Comparison of ENCODE assay signal across 10 cellular contexts in genomic region chr17:56754523-56755208, GRCh38.
DNase-seq lines count a peak whose midpoint lies in the region; ATAC-seq, FAIRE-seq and TF ChIP-seq lines count a peak whose summit lies in the region.
"Had no signal": no experiment of that assay in that cellular context is flagged by ENCODE, and none has a peak within 500 bp of the region (broad histone marks: within the 10 kb centered on the region; RNA-seq: fewer than 3 reads in every experiment).

No MANE protein-coding gene starts in this region.

- H2AFZ ChIP-seq in endothelial cell of umbilical vein (ENCODE audit: low read depth, low read length) = peak overlapping the region; percentile 89

- no peak for TF ChIP-seq POLR2A in endothelial cell of umbilical vein (IDR thresholded peaks at IDR 0.05; ENCODE audit: low read depth, low read length)

- CTCF ChIA-PET in activated CD4-positive, alpha-beta T cell treated with anti-CD3 and anti-CD28 coated beads for 36 hours (lab: Charles Lee) = interaction anchor here (0.6 to 2.1 kb wide), 4 partner anchors 25 to 207 kb away, joined by 3 to 6 read pairs (median 3); no protein-coding TSS in a partner anchor
- CTCF ChIA-PET in endothelial cell of umbilical vein (lab: Charles Lee) = interaction anchor here (2.2 to 7.7 kb wide), 2 partner anchors 25 to 39 kb away, joined by 8 to 64 read pairs; no protein-coding TSS in a partner anchor

- no peaks in the 10 kb centered on the region for H4K20me1 ChIP-seq in endothelial cell of umbilical vein (replicated peaks; ENCODE audit: control insufficient read depth, extremely low read depth, insufficient read depth, low read length)

- no peaks in the 10 kb centered on the region for H3K27me3 Mint-ChIP-seq in activated CD4-positive, alpha-beta T cell treated with anti-CD3 and anti-CD28 coated beads for 36 hours

- H3K4me1 ChIP-seq in endothelial cell of umbilical vein (ENCODE audit: control insufficient read depth, extremely low read depth, insufficient read depth, low read length) = peaks cover 47% of the 10 kb centered on the region
- H3K4me1 ChIP-seq: prostate gland had no signal

- H3K4me1 Mint-ChIP-seq in activated CD4-positive, alpha-beta T cell treated with anti-CD3 and anti-CD28 coated beads for 36 hours = peaks cover 28% of the 10 kb centered on the region

- ATAC-seq in activated CD4-positive, alpha-beta T cell treated with anti-CD3 and anti-CD28 coated beads for 36 hours = peak; percentile 80

- intact Hi-C loops in activated CD4-positive, alpha-beta T cell treated with anti-CD3 and anti-CD28 coated beads for 36 hours (cut with DNase I, micrococcal nuclease) = no loop called here
- intact Hi-C loops in endothelial cell of umbilical vein (cut with micrococcal nuclease) = loop anchor here (10.0 kb wide), 1 partner anchor 570 kb away; no protein-coding TSS in a partner anchor

- no peaks in the 10 kb centered on the region for H3K9me3 Mint-ChIP-seq in activated CD4-positive, alpha-beta T cell treated with anti-CD3 and anti-CD28 coated beads for 36 hours (ENCODE audit: low read depth)

- TF ChIP-seq CTCF in endothelial cell of umbilical vein (IDR thresholded peaks at IDR 0.05; ENCODE audit: extremely low read depth in 1 of 2, insufficient read depth in 1 of 2, low read depth in 1 of 2, low read length in 2 of 2) = no peak
- TF ChIP-seq CTCF in retinal pigment epithelial cell (conservative IDR thresholded peaks at IDR 0.05; ENCODE audit: low read depth, low read length) = no peak

- BruUV-seq in endothelial cell of umbilical vein (replicated peaks; lab: Mats Ljungman, UMichigan) = no TSS peak

- no peaks in the 10 kb centered on the region for H3K79me2 ChIP-seq in endothelial cell of umbilical vein (ENCODE audit: control insufficient read depth, insufficient read depth, low read length)

- no peaks in the 10 kb centered on the region for H3K9me1 ChIP-seq in endothelial cell of umbilical vein (replicated peaks; ENCODE audit: control insufficient read depth, extremely low read depth, insufficient read depth, low read length)

- peak overlapping the region; percentile 86 for H3K27ac ChIP-seq in endothelial cell of umbilical vein (ENCODE audit: insufficient read depth, low read depth, low read length)
- H3K27ac ChIP-seq: prostate gland had no signal

- in situ Hi-C loops in G401 (cut with HindIII; ENCODE audit: low sequenced_read_pairs) = no loop called here

- H3K36me3 ChIP-seq in endothelial cell of umbilical vein (ENCODE audit: control insufficient read depth in 2 of 2, extremely low read depth in 1 of 2, insufficient read depth in 2 of 2, low read length in 2 of 2) = no peaks in the 10 kb centered on the region
- H3K36me3 ChIP-seq: prostate gland had no signal

- no peaks in the 10 kb centered on the region for H3K9me3 ChIP-seq in endothelial cell of umbilical vein (replicated peaks; ENCODE audit: control insufficient read depth, insufficient read depth, low read length)
- H3K9me3 ChIP-seq: prostate gland had no signal

- no peak overlapping the region for H3K4me3 Mint-ChIP-seq in activated CD4-positive, alpha-beta T cell treated with anti-CD3 and anti-CD28 coated beads for 36 hours

- peak; percentile 95 for FAIRE-seq in endothelial cell of umbilical vein (lab: Jason Lieb, UNC)

- dilution Hi-C loops in endothelial cell of umbilical vein (cut with MboI; ENCODE audit: extremely low pct_ligation_motif_present, low sequenced_read_pairs) = no loop called here

- H3K4me2 ChIP-seq in endothelial cell of umbilical vein (ENCODE audit: insufficient read depth, low read length) = peak overlapping the region; percentile 19

- no peak overlapping the region for H3K27ac Mint-ChIP-seq in activated CD4-positive, alpha-beta T cell treated with anti-CD3 and anti-CD28 coated beads for 36 hours

- POLR2A ChIA-PET in activated CD4-positive, alpha-beta T cell treated with anti-CD3 and anti-CD28 coated beads for 36 hours (lab: Charles Lee) = no interaction called here
- POLR2A ChIA-PET in endothelial cell of umbilical vein (lab: Charles Lee) = interaction anchor here (0.6 kb wide), 1 partner anchor 465 kb away, joined by 3 read pairs; no protein-coding TSS in a partner anchor

- no peaks in the 10 kb centered on the region for H3K27me3 ChIP-seq in endothelial cell of umbilical vein (ENCODE audit: control insufficient read depth in 2 of 2, insufficient read depth in 2 of 2, low read length in 2 of 2)

- H3K4me3 ChIP-seq in endothelial cell of umbilical vein (replicated peaks in 1 of 3; ENCODE audit: insufficient read depth in 1 of 3, low read depth in 1 of 3, low read length in 3 of 3) (no peak overlapping the region), retinal pigment epithelial cell (ENCODE audit: low read length) (no peak overlapping the region)
- H3K4me3 ChIP-seq: prostate gland had no signal

- H3K36me3 Mint-ChIP-seq in activated CD4-positive, alpha-beta T cell treated with anti-CD3 and anti-CD28 coated beads for 36 hours (ENCODE audit: low read depth) = no peaks in the 10 kb centered on the region

- DNase-seq in activated CD4-positive, alpha-beta T cell treated with anti-CD3 and anti-CD28 coated beads for 36 hours = peak; percentile 36
- no peak for DNase-seq in activated CD4-positive, alpha-beta T cell treated with anti-CD3 and anti-CD28 coated beads, Interleukin-2, amount 50 U/mL, for 48 hours
- peak; percentile 36 for DNase-seq in NOMO-1 treated with dmso at 0.1 percent for 144 hours (lab: John Stamatoyannopoulos, UW; ENCODE audit: unreplicated experiment)
- DNase-seq in endothelial cell of umbilical vein (ENCODE audit: low read depth, low spot score) = peak; percentile 53
- DNase-seq in retinal pigment epithelial cell (ENCODE audit: low read depth) = peak; percentile 7
- DNase-seq in G401 (ENCODE audit: low spot score) = no peak
- DNase-seq in ureter (ENCODE audit: low spot score) = no peak
- no peak for DNase-seq in NCI-H2107 (lab: John Stamatoyannopoulos, UW)
- DNase-seq: KG1 had no signal

- H3K9ac ChIP-seq in endothelial cell of umbilical vein (replicated peaks; ENCODE audit: extremely low read depth, insufficient read depth, low read length) = peak overlapping the region; percentile 43

TF ChIP-seq in endothelial cell of umbilical vein, 7 proteins besides CTCF, POLR2A, EP300 and RAD21:
- TF ChIP-seq POLR2AphosphoS5 (IDR thresholded peaks at IDR 0.05; ENCODE audit: insufficient read depth, low read depth, low read length) (no peak), MAX (IDR thresholded peaks at IDR 0.05; ENCODE audit: insufficient read depth, insufficient read length) (no peak)

Comparison
In these comparisons a context has a peak if more than half of its experiments do, and no peak if none do; other contexts are left out.
1. DNase-seq: peak in activated CD4-positive, alpha-beta T cell treated with anti-CD3 and anti-CD28 coated beads for 36 hours (single experiment), NOMO-1 treated with dmso at 0.1 percent for 144 hours (single experiment), endothelial cell of umbilical vein (single experiment) and retinal pigment epithelial cell (single experiment); none in activated CD4-positive, alpha-beta T cell treated with anti-CD3 and anti-CD28 coated beads, Interleukin-2, amount 50 U/mL, for 48 hours (0 of 2), G401 (single experiment), ureter (single experiment) and NCI-H2107 (single experiment).